In genomic region chr13:102212729-102213128, GRCh38 we compare ENCODE assay signal across 20 cellular contexts.
DNase-seq lines count a peak whose midpoint lies in the region; ATAC-seq, FAIRE-seq and TF ChIP-seq lines count a peak whose summit lies in the region.
"Had no signal": no experiment of that assay in that cellular context is flagged by ENCODE, and none has a peak within 500 bp of the region (broad histone marks: within the 10 kb centered on the region; RNA-seq: fewer than 3 reads in every experiment).

No MANE protein-coding gene starts in this region.

- H2BK12ac ChIP-seq in neuronal stem cell (ENCODE audit: low read length), result no peak overlapping the region

- H3K4me1 ChIP-seq in NT2/D1 (ENCODE audit: insufficient read depth, insufficient read length) (no peaks in the 10 kb centered on the region), iPS-20b (ENCODE audit: insufficient read depth, low read length) (peaks cover 17% of the 10 kb centered on the region; the same call in 1 of the 2 replicates), neuronal stem cell (ENCODE audit: control insufficient read depth in 2 of 2, insufficient read depth in 1 of 2, low read depth in 1 of 2, low read length in 2 of 2) (peaks cover 2 to 10% of the 10 kb centered on the region in 2 donors), kidney (ENCODE audit: control insufficient read depth in 1 of 2, insufficient read depth in 1 of 2, low read depth in 1 of 2, low read length in 2 of 2) (no peaks in the 10 kb centered on the region)

- no peak overlapping the region for H3K9ac ChIP-seq in NT2/D1 (ENCODE audit: insufficient read length, low read depth)
- H3K9ac ChIP-seq in iPS-20b (ENCODE audit: low read depth, low read length), result no peak overlapping the region; the same call in 1 of the 2 replicates
- H3K9ac ChIP-seq in neuronal stem cell (ENCODE audit: low read depth, low read length, poor library complexity), result no peak overlapping the region
- no peak overlapping the region for H3K9ac ChIP-seq in kidney (ENCODE audit: low read length in 2 of 2)

- no peak for TF ChIP-seq CTCF in kidney (IDR thresholded peaks at IDR 0.05; ENCODE audit: borderline replicate concordance, extremely low read depth, insufficient read depth)

- no peak overlapping the region for H2BK120ac ChIP-seq in neuronal stem cell (ENCODE audit: low read depth, low read length)

- H3K27me3 ChIP-seq in NT2/D1 (ENCODE audit: insufficient read depth, insufficient read length), result no peaks in the 10 kb centered on the region
- no peaks in the 10 kb centered on the region for H3K27me3 ChIP-seq in iPS-20b (ENCODE audit: insufficient read depth, low read length)
- no peaks in the 10 kb centered on the region for H3K27me3 ChIP-seq in neuronal stem cell (ENCODE audit: control insufficient read depth in 3 of 3, insufficient read depth in 3 of 3, low read depth in 1 of 3, low read length in 3 of 3)

- no peak overlapping the region for H2BK5ac ChIP-seq in neuronal stem cell (ENCODE audit: low read length)

- intact Hi-C loops in kidney (cut with DNase I), result no loop called here

- no peak for FAIRE-seq in kidney (lab: Jason Lieb, UNC)
- FAIRE-seq: D721Med, H54 had no signal

- H3K27ac ChIP-seq in iPS-20b (ENCODE audit: low read length), result no peak overlapping the region
- H3K27ac ChIP-seq in neuronal stem cell (replicated peaks; ENCODE audit: low read length), result no peak overlapping the region
- H3K27ac ChIP-seq in kidney (ENCODE audit: low read depth in 2 of 2, low read length in 2 of 2), result no peak overlapping the region

- H3K4me2 ChIP-seq in neuronal stem cell (ENCODE audit: insufficient read depth, low read length, poor library complexity, severe bottlenecking), result no peak overlapping the region

- peak overlapping the region; percentile 79 for H2AFZ ChIP-seq in neuronal stem cell (ENCODE audit: low read length)

- H3K4me3 ChIP-seq in NT2/D1 (ENCODE audit: insufficient read length, low read depth) (no peak overlapping the region), iPS-20b (ENCODE audit: low read length) (peak overlapping the region; percentile 36; the same call in 1 of the 2 replicates), neuronal stem cell (ENCODE audit: low read length in 2 of 2) (no peak overlapping the region), kidney (ENCODE audit: low read length in 2 of 2) (no peak overlapping the region)

- H2BK15ac ChIP-seq in neuronal stem cell (ENCODE audit: low read length), result no peak overlapping the region

- WGBS in neuronal stem cell (ENCODE audit: extremely low coverage in 2 of 2, insufficient read length in 2 of 2, insufficient replicate concordance in 1 of 2), 2 donors, result no CpG with 5 or more reads among the region's 3 CpGs

- no peak overlapping the region for H3K18ac ChIP-seq in neuronal stem cell (ENCODE audit: low read length)

- H4K8ac ChIP-seq in neuronal stem cell (ENCODE audit: low read depth, low read length), result no peak overlapping the region

- no peak overlapping the region for H4K91ac ChIP-seq in neuronal stem cell (ENCODE audit: low read depth, low read length, poor library complexity)

- no peak overlapping the region for H3K23ac ChIP-seq in neuronal stem cell (ENCODE audit: low read depth, low read length, poor library complexity)

- ATAC-seq in GM21528 (IDR thresholded peaks at IDR 0.05; ENCODE audit: low FRiP score, unreplicated experiment), result no peak
- ATAC-seq: Right ventricle myocardium inferior had no signal

- no peak overlapping the region for H3K14ac ChIP-seq in neuronal stem cell (ENCODE audit: low read length)

- no peak overlapping the region for H2AK5ac ChIP-seq in neuronal stem cell (ENCODE audit: low read depth, low read length)

- H3K79me1 ChIP-seq in neuronal stem cell (ENCODE audit: low read depth, low read length), result no peaks in the 10 kb centered on the region

- H3K9me3 ChIP-seq in NT2/D1 (ENCODE audit: insufficient read depth, low read length) (no peaks in the 10 kb centered on the region), iPS-20b (ENCODE audit: insufficient read depth, low read depth, low read length) (no peaks in the 10 kb centered on the region), neuronal stem cell (replicated peaks in 1 of 2; ENCODE audit: control insufficient read depth in 2 of 2, insufficient read depth in 1 of 2, low read depth in 1 of 2, low read length in 2 of 2) (no peaks in the 10 kb centered on the region), kidney (ENCODE audit: control insufficient read depth in 1 of 2, low read length in 2 of 2) (no peaks in the 10 kb centered on the region)

- no peak overlapping the region for H3K4ac ChIP-seq in neuronal stem cell (ENCODE audit: low read length)

- DNase-seq in NCI-H748 (lab: John Stamatoyannopoulos, UW; ENCODE audit: unreplicated experiment) (peak; percentile 15), NCI-H748 treated with DMSO at 0.1 percent for 48 hours (lab: John Stamatoyannopoulos, UW) (no peak), NT2/D1 (ENCODE audit: low read depth, low spot score) (peak; percentile 36), neuronal stem cell (ENCODE audit: low spot score) (no peak), kidney (no peak)
- DNase-seq in activated CD4-positive, alpha-beta T cell treated with anti-CD3 and anti-CD28 coated beads for 4 hours, result no peak
- DNase-seq: DMS53, EL, GF-D8, Kasumi-1, NCI-H1436, NCI-H187 treated with DMSO at 0.1 percent for 48 hours, NCI-H2107, NCI-H2227 treated with DMSO at 0.1 percent for 48 hours, NCI-H524 had no signal

- H3K36me3 ChIP-seq in NT2/D1 (ENCODE audit: insufficient read depth, insufficient read length, low read length), result no peaks in the 10 kb centered on the region
- no peaks in the 10 kb centered on the region for H3K36me3 ChIP-seq in iPS-20b (ENCODE audit: insufficient read depth, low read depth, low read length)
- H3K36me3 ChIP-seq in neuronal stem cell (replicated peaks in 1 of 2; ENCODE audit: control insufficient read depth in 2 of 2, insufficient read depth in 2 of 2, low read length in 2 of 2), result no peaks in the 10 kb centered on the region
- no peaks in the 10 kb centered on the region for H3K36me3 ChIP-seq in kidney (ENCODE audit: control insufficient read depth in 1 of 2, insufficient read depth in 2 of 2, low read length in 2 of 2)

Comparison
In these comparisons a context has a peak if more than half of its experiments do, and no peak if none do; other contexts are left out.
1. DNase-seq: peak in NCI-H748 (single experiment) and NT2/D1 (single experiment); none in NCI-H748 treated with DMSO at 0.1 percent for 48 hours (single experiment), neuronal stem cell (single experiment), activated CD4-positive, alpha-beta T cell treated with anti-CD3 and anti-CD28 coated beads for 4 hours (0 of 2) and kidney (single experiment).